ENCODE assay signal across 8 cellular contexts in genomic region chr6:111552241-111552744, GRCh38.
A peak's percentile ranks its signal among the peaks of the same experiment; 100 is the strongest.
DNase-seq lines count a peak whose midpoint lies in the region; ATAC-seq and TF ChIP-seq lines count a peak whose summit lies in the region.

No MANE protein-coding gene starts in this region.

- H3K36me3 ChIP-seq in brain microvascular endothelial cell (replicated peaks), result no peaks in the 10 kb centered on the region

- TF ChIP-seq CTCF in C4-2B (conservative IDR thresholded peaks at IDR 0.05) (no peak), brain microvascular endothelial cell (IDR thresholded peaks at IDR 0.05; ENCODE audit: low read depth, low read length, missing control alignments) (no peak)

- peak overlapping the region; percentile 67 for H3K27ac ChIP-seq in C4-2B
- H3K27ac ChIP-seq in brain microvascular endothelial cell, result no peak overlapping the region
- peak overlapping the region in 12 of 21 experiments; percentile 11 to 73 (median 47) for H3K27ac ChIP-seq in skin epidermis

- DNase-seq in NCI-H1436 treated with DMSO at 0.1 percent for 48 hours (lab: John Stamatoyannopoulos, UW) (peak; percentile 69), brain microvascular endothelial cell (peak; percentile 91), inferior parietal cortex (ENCODE audit: extremely low spot score) (peak; percentile 80), NOMO-1 treated with dmso at 0.1 percent for 144 hours (lab: John Stamatoyannopoulos, UW; ENCODE audit: unreplicated experiment) (no peak)

- in situ Hi-C loops in brain microvascular endothelial cell (cut with HindIII; ENCODE audit: low pct_ligation_motif_present, low sequenced_read_pairs), result no loop called here

- H3K27me3 ChIP-seq in brain microvascular endothelial cell (replicated peaks), result no peaks in the 10 kb centered on the region

- no peak overlapping the region for H3K4me3 ChIP-seq in brain microvascular endothelial cell (ENCODE audit: low read depth, low read length)
- H3K4me3 ChIP-seq in skin epidermis, result no peak overlapping the region

- ATAC-seq in GM18907 (IDR thresholded peaks at IDR 0.05; ENCODE audit: unreplicated experiment) (no peak), GM18520 (IDR thresholded peaks at IDR 0.05; ENCODE audit: unreplicated experiment) (no peak)
